ENCODE assay signal across 25 cellular contexts in genomic region chr3:160253298-160253697, GRCh38. TPM values are rescaled to one million over a fixed set of nuclear protein-coding genes. Genes with fewer than 3 reads are reported as not detected.
"Had no signal": no experiment of that assay in that cellular context is flagged by ENCODE, and none has a peak within 500 bp of the region (broad histone marks: within the 10 kb centered on the region; RNA-seq: fewer than 3 reads in every experiment).

No MANE protein-coding gene starts in this region.

- FAIRE-seq: HepG2 had no signal

- H3K4me1 ChIP-seq: Peyer's patch had no signal

- H3K9me2 ChIP-seq: SK-N-SH had no signal

- ATAC-seq: HepG2, T-cell had no signal

- H2AFZ ChIP-seq: PC-9 had no signal

- H3K36me3 ChIP-seq: Peyer's patch had no signal

- H3K27me3 ChIP-seq: Peyer's patch had no signal

- H3K4me2 ChIP-seq: PC-9, SK-N-SH had no signal

- H3K27ac ChIP-seq: PC-9, Peyer's patch had no signal

- H3K4me3 ChIP-seq: PC-9, Peyer's patch had no signal

- DNase-seq: IMR-90, Kasumi-1, KG1, NCI-H1092, NCI-H1105 treated with DMSO at 0.1 percent for 48 hours, NCI-H1417 treated with DMSO at 0.1 percent for 48 hours, NCI-H146, NCI-H1694 treated with DMSO at 0.1 percent for 48 hours, NCI-H1930, NCI-H2081, NCI-H2107, NCI-H2227 treated with DMSO at 0.1 percent for 48 hours, NCI-H524, NCI-H526 treated with DMSO at 0.1 percent for 48 hours, NCI-H748 treated with DMSO at 0.1 percent for 48 hours, PC-9, Peyer's patch, Right ventricle myocardium superior, RPMI8226, SIG-M5, SK-N-SH, SW 1271, T-cell had no signal

- H3K9ac ChIP-seq: SK-N-SH had no signal

- H3K9me3 ChIP-seq: Peyer's patch, SK-N-SH had no signal

RNA-seq across cellular contexts. Expression of gene C3orf80, which starts 28.1 kb away (rescaled TPM):
- total RNA-seq: IMR-90, NCI-H460, PC-9, Right ventricle myocardium superior had no signal
- polyA plus RNA-seq: IMR-90, SK-N-SH had no signal
